In genomic region chr4:112752510-112752909, GRCh38 we compare ENCODE assay signal across 16 cellular contexts.
DNase-seq lines count a peak whose midpoint lies in the region; ATAC-seq and TF ChIP-seq lines count a peak whose summit lies in the region.
"Had no signal": no experiment of that assay in that cellular context is flagged by ENCODE, and none has a peak within 500 bp of the region (broad histone marks: within the 10 kb centered on the region; RNA-seq: fewer than 3 reads in every experiment).

No MANE protein-coding gene starts in this region.

- no peak overlapping the region for H4K5ac ChIP-seq in H9 (ENCODE audit: insufficient read length, low read depth, low read length)

- WGBS in H9 (ENCODE audit: extremely low coverage, insufficient read length, low lambda C conversion rate), result no CpG with 5 or more reads among the region's 3 CpGs
- WGBS in iPS DF 6.9 (ENCODE audit: insufficient coverage, insufficient read length), result no CpG with 5 or more reads among the region's 3 CpGs

- H2AK5ac ChIP-seq in H9 (ENCODE audit: insufficient read length, low read length), result peak overlapping the region; percentile 67

- H3K56ac ChIP-seq in H9 (ENCODE audit: insufficient read length, low read depth, low read length), result no peak overlapping the region

- no peaks in the 10 kb centered on the region for H3K79me1 ChIP-seq in H9 (ENCODE audit: insufficient read depth, low read depth, low read length, poor library complexity, severe bottlenecking)

- no peak overlapping the region for H4K8ac ChIP-seq in H9 (replicated peaks; ENCODE audit: insufficient read length, low read depth, low read length)

- DNase-seq in H9 (no peak), chondrocyte (ENCODE audit: low spot score) (no peak), iPS DF 6.9 (ENCODE audit: low read depth, low spot score) (no peak), neural crest cell (ENCODE audit: low read depth, low spot score) (no peak), anterior cingulate cortex (lab: John Stamatoyannopoulos, UW) (no peak), AML-193 (lab: John Stamatoyannopoulos, UW) (no peak)
- no peak for DNase-seq in activated CD8-positive, alpha-beta memory T cell treated with anti-CD3 and anti-CD28 coated beads, Interleukin-2, amount 50 U/mL, for 48 hours
- DNase-seq: 8988T; CD4-positive, CD25-positive, alpha-beta regulatory T cell; DMS53; GF-D8; GM23248; IMR-90 had no signal

- no peak overlapping the region for H2BK120ac ChIP-seq in H9 (ENCODE audit: low read depth, low read length, poor library complexity, severe bottlenecking)

- no peak overlapping the region for H2AFZ ChIP-seq in H9 (ENCODE audit: low read length)
- H2AFZ ChIP-seq: GM23248 had no signal

- no peak overlapping the region for H3T11ph ChIP-seq in H9 (ENCODE audit: low read length)

- H3K27me3 Mint-ChIP-seq in H9 (ENCODE audit: low read depth) (no peaks in the 10 kb centered on the region), chondrocyte (ENCODE audit: low read depth) (peaks cover 9% of the 10 kb centered on the region), neural crest cell (ENCODE audit: low read depth) (no peaks in the 10 kb centered on the region)

- H3K36me3 Mint-ChIP-seq in H9 (ENCODE audit: insufficient read depth in 1 of 3, low read depth in 3 of 3) (peaks cover 10 to 36% (median 22%) of the 10 kb centered on the region in 3 experiments), chondrocyte (ENCODE audit: low read depth) (no peaks in the 10 kb centered on the region), neural crest cell (ENCODE audit: low read depth) (no peaks in the 10 kb centered on the region)
- H3K36me3 Mint-ChIP-seq: CD4-positive, CD25-positive, alpha-beta regulatory T cell had no signal

- H3K79me2 ChIP-seq in H9 (ENCODE audit: insufficient read depth, low read length), result peaks cover 2% of the 10 kb centered on the region; the same call in 1 of the 2 replicates

- H3K4me3 ChIP-seq in iPS DF 6.9 (ENCODE audit: low read length), result no peak overlapping the region
- H3K4me3 ChIP-seq: BLaER1 treated with 17β-estradiol and CSF1 and Interleukin-3, amounts not matched to agents 10 nM and 100 nM; GM23248; HAP-1 had no signal

- no peaks in the 10 kb centered on the region for H4K20me1 ChIP-seq in H9 (ENCODE audit: control insufficient read depth, insufficient read depth, insufficient read length)
- H4K20me1 ChIP-seq: BLaER1 treated with 17β-estradiol and CSF1 and Interleukin-3, amounts not matched to agents 10 nM and 100 nM had no signal

- H3K27ac ChIP-seq in H9 (ENCODE audit: insufficient read length, low read depth, low read length) (peak overlapping the region; percentile 94), iPS DF 6.9 (ENCODE audit: low read length) (peak overlapping the region; percentile 55)
- H3K27ac ChIP-seq: BLaER1 treated with 17β-estradiol and CSF1 and Interleukin-3, amounts not matched to agents 10 nM and 100 nM; GM23248 had no signal

- H2BK20ac ChIP-seq in H9 (ENCODE audit: low read depth, low read length, poor library complexity, severe bottlenecking), result no peak overlapping the region

- H3K14ac ChIP-seq in H9 (ENCODE audit: insufficient read depth, low read length), result no peak overlapping the region

- H3K4me2 ChIP-seq in H9 (ENCODE audit: insufficient read depth, insufficient read length, low read length), result no peak overlapping the region
- H3K4me2 ChIP-seq: BLaER1 treated with 17β-estradiol and CSF1 and Interleukin-3, amounts not matched to agents 10 nM and 100 nM had no signal

- TF ChIP-seq CTCF in H9 (conservative IDR thresholded peaks at IDR 0.05), result no peak
- TF ChIP-seq CTCF in chondrocyte (IDR thresholded peaks at IDR 0.05), result no peak
- no peak for TF ChIP-seq CTCF in neural crest cell (conservative IDR thresholded peaks at IDR 0.05)

- no peak overlapping the region for H3K18ac ChIP-seq in H9 (ENCODE audit: insufficient read length, low read depth, low read length)

- H3K4me1 Mint-ChIP-seq in H9 (peaks cover 42 to 47% of the 10 kb centered on the region in 2 experiments), chondrocyte (ENCODE audit: low read depth) (no peaks in the 10 kb centered on the region), neural crest cell (no peaks in the 10 kb centered on the region)
- H3K4me1 Mint-ChIP-seq: CD4-positive, CD25-positive, alpha-beta regulatory T cell had no signal

- H2BK5ac ChIP-seq in H9 (ENCODE audit: insufficient read length, low read length), result peak overlapping the region; percentile 4

- no peaks in the 10 kb centered on the region for H3K23me2 ChIP-seq in H9 (ENCODE audit: insufficient read length, low read depth, low read length, poor library complexity, severe bottlenecking)

- no peaks in the 10 kb centered on the region; a peak in 1 of 5 replicates for H3K9me3 Mint-ChIP-seq in H9
- no peaks in the 10 kb centered on the region for H3K9me3 Mint-ChIP-seq in chondrocyte (ENCODE audit: low read depth)
- H3K9me3 Mint-ChIP-seq in neural crest cell, result no peaks in the 10 kb centered on the region
- H3K9me3 Mint-ChIP-seq: CD4-positive, CD25-positive, alpha-beta regulatory T cell had no signal

- no peaks in the 10 kb centered on the region for H3K9me3 ChIP-seq in H9 (ENCODE audit: control insufficient read depth, low read depth, low read length)
- H3K9me3 ChIP-seq in iPS DF 6.9 (ENCODE audit: control insufficient read depth, insufficient read depth, low read length), result no peaks in the 10 kb centered on the region
- H3K9me3 ChIP-seq: BLaER1 treated with 17β-estradiol and CSF1 and Interleukin-3, amounts not matched to agents 10 nM and 100 nM; HAP-1 had no signal

- no peaks in the 10 kb centered on the region for H3K36me3 ChIP-seq in iPS DF 6.9 (ENCODE audit: control insufficient read depth, insufficient read depth, low read length)
- H3K36me3 ChIP-seq: BLaER1 treated with 17β-estradiol and CSF1 and Interleukin-3, amounts not matched to agents 10 nM and 100 nM; HAP-1 had no signal

- no peak overlapping the region for H2BK15ac ChIP-seq in H9 (ENCODE audit: low read depth, low read length)

- H4K91ac ChIP-seq in H9 (ENCODE audit: insufficient read length, low read depth, low read length), result no peak overlapping the region

- no peak for ATAC-seq in SK-N-SH treated with all-trans-retinoic acid at 6 μM for 48 hours

- no peak overlapping the region for H3K23ac ChIP-seq in H9 (ENCODE audit: insufficient read length, low read depth, low read length)

- no peak overlapping the region for H3K9ac ChIP-seq in H9 (ENCODE audit: extremely low read depth, insufficient read length, low read length)
- H3K9ac ChIP-seq: BLaER1 treated with 17β-estradiol and CSF1 and Interleukin-3, amounts not matched to agents 10 nM and 100 nM; GM23248 had no signal

- no peak overlapping the region for H3K4ac ChIP-seq in H9 (ENCODE audit: low read depth, low read length)

- H3K4me1 ChIP-seq in H9 (ENCODE audit: insufficient read depth, low read length) (peaks cover 12% of the 10 kb centered on the region), iPS DF 6.9 (ENCODE audit: control insufficient read depth, insufficient read depth, low read length) (no peaks in the 10 kb centered on the region)

- H3K27me3 ChIP-seq in H9 (ENCODE audit: insufficient read depth, low read length) (no peaks in the 10 kb centered on the region), iPS DF 6.9 (ENCODE audit: control insufficient read depth, insufficient read depth, low read length) (no peaks in the 10 kb centered on the region)
- H3K27me3 ChIP-seq: BLaER1 treated with 17β-estradiol and CSF1 and Interleukin-3, amounts not matched to agents 10 nM and 100 nM had no signal

- H2BK12ac ChIP-seq in H9 (ENCODE audit: insufficient read length, low read depth, low read length), result peak overlapping the region; percentile 97

- H3K27ac Mint-ChIP-seq in H9 (peak overlapping the region; percentile 95 to 100 (median 99)), chondrocyte (ENCODE audit: unreplicated experiment) (peak overlapping the region; percentile 41), neural crest cell (ENCODE audit: unreplicated experiment) (peak overlapping the region; percentile 57)
- H3K27ac Mint-ChIP-seq: CD4-positive, CD25-positive, alpha-beta regulatory T cell had no signal

- H3K4me3 Mint-ChIP-seq in H9 (no peak overlapping the region; a peak in 1 of 5 replicates), chondrocyte (ENCODE audit: unreplicated experiment) (no peak overlapping the region), neural crest cell (no peak overlapping the region)
- H3K4me3 Mint-ChIP-seq: CD4-positive, CD25-positive, alpha-beta regulatory T cell had no signal

TF ChIP-seq in SK-N-SH treated with all-trans-retinoic acid at 6 μM for 48 hours, 23 proteins besides CTCF, POLR2A, EP300 and RAD21 (continues in another document):
- no peak for TF ChIP-seq RARB (CRISPR knock-in tag; IDR thresholded peaks at IDR 0.05)
- TF ChIP-seq PPARA (CRISPR knock-in tag; IDR thresholded peaks at IDR 0.05; ENCODE audit: borderline replicate concordance), result no peak
- TF ChIP-seq CREB5 (CRISPR knock-in tag; IDR thresholded peaks at IDR 0.05; ENCODE audit: low read depth), result no peak
- no peak for TF ChIP-seq ZNF565 (CRISPR knock-in tag; conservative IDR thresholded peaks at IDR 0.05; ENCODE audit: low read depth)
- TF ChIP-seq TCF4 (CRISPR knock-in tag; IDR thresholded peaks at IDR 0.05; ENCODE audit: borderline replicate concordance), result no peak
- TF ChIP-seq ZNF70 (CRISPR knock-in tag; IDR thresholded peaks at IDR 0.05), result no peak
- TF ChIP-seq ZNF8 (CRISPR knock-in tag; IDR thresholded peaks at IDR 0.05), result no peak
- no peak for TF ChIP-seq OSR1 (CRISPR knock-in tag; IDR thresholded peaks at IDR 0.05)
- no peak for TF ChIP-seq ESRRG (CRISPR knock-in tag; IDR thresholded peaks at IDR 0.05)
- no peak for TF ChIP-seq ZC3H10 (CRISPR knock-in tag; IDR thresholded peaks at IDR 0.05)

Comparison
In these comparisons a context has a peak if more than half of its experiments do, and no peak if none do; other contexts are left out.
1. H3K27ac Mint-ChIP-seq: peak in every context shown above with its lines; median percentile 99 in H9; 57 in neural crest cell; 41 in chondrocyte.